ENCODE assay signal across 8 cellular contexts in genomic region chrX:103918584-103919335, GRCh38. TPM values are rescaled to one million over a fixed set of nuclear protein-coding genes. Genes with fewer than 3 reads are reported as not detected.
DNase-seq lines count a peak whose midpoint lies in the region; ATAC-seq, FAIRE-seq and TF ChIP-seq lines count a peak whose summit lies in the region.

No MANE protein-coding gene starts in this region.

- DNase-seq in RCC 7860 (ENCODE audit: low spot score) (peak; percentile 64), activated gamma-delta T cell (lab: John Stamatoyannopoulos, UW) (peak; percentile 43), foreskin keratinocyte (peak; percentile 25 to 49), neuronal stem cell (ENCODE audit: low spot score) (peak; percentile 65), thoracic aorta (ENCODE audit: low spot score) (no peak)

- H3K79me1 ChIP-seq in neuronal stem cell (ENCODE audit: low read depth, low read length), result no peaks in the 10 kb centered on the region

- no peaks in the 10 kb centered on the region for H3F3A ChIP-seq in DOHH2 (ENCODE audit: control insufficient read depth, insufficient read depth)

- TF ChIP-seq CTCF in DOHH2 (IDR thresholded peaks at IDR 0.05; ENCODE audit: low read depth, low read length, poor library complexity, severe bottlenecking) (peak; percentile 23), foreskin keratinocyte (conservative IDR thresholded peaks at IDR 0.05) (no peak), thoracic aorta (IDR thresholded peaks at IDR 0.05) (no peak)

- H2AK5ac ChIP-seq in neuronal stem cell (ENCODE audit: low read depth, low read length), result no peak overlapping the region

- H2AFZ ChIP-seq in neuronal stem cell (ENCODE audit: low read length), result peak overlapping the region; percentile 89

- H2BK15ac ChIP-seq in neuronal stem cell (ENCODE audit: low read length), result no peak overlapping the region

- H3K4me3 ChIP-seq in DOHH2 (ENCODE audit: low read length), result peak overlapping the region; percentile 76
- H3K4me3 ChIP-seq in HUES64 (ENCODE audit: low read length), result peak overlapping the region; percentile 78
- peak overlapping the region; percentile 61 to 89 for H3K4me3 ChIP-seq in neuronal stem cell (ENCODE audit: low read length in 2 of 2)
- H3K4me3 ChIP-seq in thoracic aorta, result peak overlapping the region; percentile 75

- H3K4me1 ChIP-seq in DOHH2 (ENCODE audit: control insufficient read depth, low read length) (peaks cover 23% of the 10 kb centered on the region), HUES64 (ENCODE audit: insufficient read depth, low read length) (0 out of 2 replicates have a peak, but pooled peaks cover 4% of the 10 kb centered on the region), foreskin keratinocyte (no peaks in the 10 kb centered on the region), neuronal stem cell (ENCODE audit: control insufficient read depth in 2 of 2, insufficient read depth in 1 of 2, low read depth in 1 of 2, low read length in 2 of 2) (peaks cover 0 to 2% of the 10 kb centered on the region in 2 donors), thoracic aorta (ENCODE audit: control insufficient read depth in 1 of 2, low read depth in 2 of 2) (no peaks in the 10 kb centered on the region)

- H4K91ac ChIP-seq in neuronal stem cell (ENCODE audit: low read depth, low read length, poor library complexity), result no peak overlapping the region

- H3K9me3 ChIP-seq in DOHH2 (ENCODE audit: control insufficient read depth, insufficient read depth, low read length) (no peaks in the 10 kb centered on the region), HUES64 (ENCODE audit: insufficient read depth, low read depth, low read length) (no peaks in the 10 kb centered on the region), neuronal stem cell (replicated peaks in 1 of 2; ENCODE audit: control insufficient read depth in 2 of 2, insufficient read depth in 1 of 2, low read depth in 1 of 2, low read length in 2 of 2) (no peaks in the 10 kb centered on the region), thoracic aorta (no peaks in the 10 kb centered on the region)

- peak overlapping the region; percentile 83 for H3K4me2 ChIP-seq in DOHH2 (ENCODE audit: low read length)
- peak overlapping the region; percentile 57 for H3K4me2 ChIP-seq in neuronal stem cell (ENCODE audit: insufficient read depth, low read length, poor library complexity, severe bottlenecking)

- ATAC-seq in GM21526 (IDR thresholded peaks at IDR 0.05; ENCODE audit: low FRiP score, unreplicated experiment) (peak; percentile 72), foreskin keratinocyte (peak; percentile 80), thoracic aorta (ENCODE audit: insufficient number of reproducible peaks, low FRiP score, low read depth) (no peak)

- peaks cover 24% of the 10 kb centered on the region for H3K79me2 ChIP-seq in DOHH2 (ENCODE audit: control insufficient read depth, low read length)

- no peaks in the 10 kb centered on the region for H3K27me3 ChIP-seq in DOHH2 (ENCODE audit: control insufficient read depth, low read length)
- 0 out of 2 replicates have a peak, but pooled peaks cover 2% of the 10 kb centered on the region for H3K27me3 ChIP-seq in HUES64 (ENCODE audit: insufficient read depth, low read length)
- no peaks in the 10 kb centered on the region for H3K27me3 ChIP-seq in foreskin keratinocyte
- no peaks in the 10 kb centered on the region for H3K27me3 ChIP-seq in neuronal stem cell (ENCODE audit: control insufficient read depth in 3 of 3, insufficient read depth in 3 of 3, low read depth in 1 of 3, low read length in 3 of 3)
- H3K27me3 ChIP-seq in thoracic aorta (replicated peaks; ENCODE audit: insufficient read depth), result no peaks in the 10 kb centered on the region

- H3K23ac ChIP-seq in neuronal stem cell (ENCODE audit: low read depth, low read length, poor library complexity), result no peak overlapping the region

- H3K9me2 ChIP-seq in DOHH2 (replicated peaks; ENCODE audit: control insufficient read depth, low read length), result no peaks in the 10 kb centered on the region

- no peak overlapping the region for H4K8ac ChIP-seq in neuronal stem cell (ENCODE audit: low read depth, low read length)

- peak; percentile 31 for FAIRE-seq in RCC 7860 (lab: Jason Lieb, UNC)

- H3K4ac ChIP-seq in neuronal stem cell (ENCODE audit: low read length), result no peak overlapping the region

- H2BK12ac ChIP-seq in neuronal stem cell (ENCODE audit: low read length), result no peak overlapping the region

- no peak overlapping the region for H3K14ac ChIP-seq in neuronal stem cell (ENCODE audit: low read length)

- H2BK120ac ChIP-seq in neuronal stem cell (ENCODE audit: low read depth, low read length), result no peak overlapping the region

- under 1% methylated on average over 65 of the region's 65 CpGs for WGBS in HUES64
- WGBS in neuronal stem cell (ENCODE audit: extremely low coverage in 2 of 2, insufficient read length in 2 of 2, insufficient replicate concordance in 1 of 2), 2 donors, result no CpG with 5 or more reads among the region's 65 CpGs

- H2BK5ac ChIP-seq in neuronal stem cell (ENCODE audit: low read length), result no peak overlapping the region

- H3K18ac ChIP-seq in neuronal stem cell (ENCODE audit: low read length), result peak overlapping the region; percentile 89

- peak overlapping the region; percentile 76 for H3K9ac ChIP-seq in HUES64 (ENCODE audit: low read depth, low read length)
- H3K9ac ChIP-seq in neuronal stem cell (ENCODE audit: low read depth, low read length, poor library complexity), result peak overlapping the region; percentile 84

- H4K20me1 ChIP-seq in DOHH2 (ENCODE audit: control insufficient read depth, insufficient read depth, low read depth, low read length), result no peaks in the 10 kb centered on the region

- peak overlapping the region; percentile 80 for H3K27ac ChIP-seq in DOHH2 (ENCODE audit: low read depth, low read length)
- peak overlapping the region; percentile 64; the same call in 1 of the 2 replicates for H3K27ac ChIP-seq in HUES64 (ENCODE audit: low read depth, low read length)
- H3K27ac ChIP-seq in foreskin keratinocyte, result no peak overlapping the region
- peak overlapping the region; percentile 79 for H3K27ac ChIP-seq in neuronal stem cell (replicated peaks; ENCODE audit: low read length)
- peak overlapping the region; percentile 79 for H3K27ac ChIP-seq in thoracic aorta

- no peaks in the 10 kb centered on the region for H3K36me3 ChIP-seq in DOHH2 (ENCODE audit: control insufficient read depth, low read length)
- no peaks in the 10 kb centered on the region for H3K36me3 ChIP-seq in HUES64 (ENCODE audit: insufficient read depth, low read length)
- peaks cover 0 to 2% of the 10 kb centered on the region in 2 donors for H3K36me3 ChIP-seq in neuronal stem cell (replicated peaks in 1 of 2; ENCODE audit: control insufficient read depth in 2 of 2, insufficient read depth in 2 of 2, low read length in 2 of 2)
- H3K36me3 ChIP-seq in thoracic aorta, result no peaks in the 10 kb centered on the region

RNA-seq across cellular contexts. Expression of gene TMSB15B, which starts 43.7 kb away (rescaled TPM):
- polyA plus RNA-seq in HUES64 (2013, experiment 1 of 2), result 22.2 TPM
- polyA plus RNA-seq in HUES64 (2013, experiment 2 of 2), result 24.6 TPM
- 10.3 and 11.1 TPM in 2 replicates for total RNA-seq in foreskin keratinocyte
- polyA plus RNA-seq in foreskin keratinocyte, result 16.0 and 20.0 TPM in 2 replicates
- 30.6 TPM for polyA plus RNA-seq in neuronal stem cell (2013, experiment 1 of 2)
- 32.1 TPM for polyA plus RNA-seq in neuronal stem cell (2013, experiment 2 of 2)
- 1 to 10 TPM; 6.6 to 9.9 TPM for total RNA-seq in thoracic aorta
